ENCODE assay signal across 31 cellular contexts in genomic region chr2:26726229-26726628, GRCh38. TPM values are rescaled to one million over a fixed set of nuclear protein-coding genes. Genes with fewer than 3 reads are reported as not detected.
"Had no signal": no experiment of that assay in that cellular context is flagged by ENCODE, and none has a peak within 500 bp of the region (broad histone marks: within the 10 kb centered on the region; RNA-seq: fewer than 3 reads in every experiment).

No MANE protein-coding gene starts in this region.

- H3K4me1 ChIP-seq: foreskin keratinocyte had no signal

- H3K4me3 ChIP-seq: ascending aorta, breast epithelium, cardiac muscle cell, colonic mucosa, dorsolateral prefrontal cortex, esophagus muscularis mucosa, gastroesophageal sphincter had no signal

- H3K36me3 ChIP-seq: ascending aorta, breast epithelium, cardiac muscle cell, colonic mucosa had no signal

- H3K27ac ChIP-seq: breast epithelium, cardiac muscle cell, colonic mucosa, dorsolateral prefrontal cortex, foreskin keratinocyte, WERI-Rb-1 had no signal

- H3K9me3 ChIP-seq: ascending aorta, breast epithelium, colonic mucosa, esophagus muscularis mucosa, gastroesophageal sphincter had no signal

- DNase-seq: activated B cell treated with CpG ODN at 0.5 μM for 24 hours; activated CD4-positive, alpha-beta T cell treated with anti-CD3 and anti-CD28 coated beads for 48 hours; activated CD4-positive, alpha-beta T cell treated with anti-CD3 and anti-CD28 coated beads, Interleukin-2, amount 50 U/mL, for 1 hour; activated CD4-positive, alpha-beta T cell treated with anti-CD3 and anti-CD28 coated beads, Interleukin-2, amount 50 U/mL, for 48 hours; activated CD8-positive, alpha-beta memory T cell treated with anti-CD3 and anti-CD28 coated beads for 24 hours; activated CD8-positive, alpha-beta T cell treated with anti-CD3 and anti-CD28 coated beads for 36 hours; activated effector memory CD4-positive, alpha-beta T cell treated with Interleukin-2 at 50 U/mL for 16 hours; activated gamma-delta T cell treated with Interleukin-2 at 50 U/mL for 16 hours; activated naive CD4-positive, alpha-beta T cell treated with anti-CD3 and anti-CD28 coated beads, Interleukin-2, amount 50 U/mL, for 16 hours; activated naive CD4-positive, alpha-beta T cell treated with Interleukin-2 at 50 U/mL for 16 hours; activated naive CD8-positive, alpha-beta T cell treated with anti-CD3 and anti-CD28 coated beads, Interleukin-2, amount 50 U/mL, for 24 hours; activated T-cell treated with anti-CD3 and anti-CD28 coated beads, Interleukin-2, amount 50 U/mL, for 4 hours; central memory CD4-positive, alpha-beta T cell; cerebellar nuclear complex; colonic mucosa; dorsolateral prefrontal cortex; effector memory CD4-positive, alpha-beta T cell; erythroblast; foreskin keratinocyte; head of caudate nucleus; T-helper 1 cell; T-helper 17 cell; T1000; WERI-Rb-1 had no signal

- H3K27me3 ChIP-seq: ascending aorta, breast epithelium, cardiac muscle cell, colonic mucosa, esophagus muscularis mucosa, gastroesophageal sphincter had no signal

- ATAC-seq: activated CD4-positive, CD25-positive, alpha-beta regulatory T cell treated with anti-CD3 and anti-CD28 coated beads, Interleukin-2, amount 50 U/mL, for 24 hours; activated CD8-positive, alpha-beta T cell treated with anti-CD3 and anti-CD28 coated beads for 36 hours; activated naive CD8-positive, alpha-beta T cell treated with anti-CD3 and anti-CD28 coated beads, Interleukin-2, amount 50 U/mL, for 24 hours; activated T-cell treated with anti-CD3 and anti-CD28 coated beads, Interleukin-2, amount 50 U/mL, for 4 hours; activated T-helper 17 cell treated with anti-CD3 and anti-CD28 coated beads, Interleukin-2, amount 50 U/mL, for 72 hours; foreskin keratinocyte; gastroesophageal sphincter; T-helper 17 cell had no signal

RNA-seq across cellular contexts. Expression of gene KCNK3, which starts 33.7 kb away (rescaled TPM):
- total RNA-seq: activated B cell treated with CpG ODN at 0.5 μM for 24 hours; activated CD8-positive, alpha-beta T cell treated with anti-CD3 and anti-CD28 coated beads for 36 hours; activated T-helper 17 cell treated with anti-CD3 and anti-CD28 coated beads, Interleukin-2, amount 50 U/mL, for 72 hours; foreskin keratinocyte; T-helper 17 cell had no signal
- polyA plus RNA-seq: foreskin keratinocyte had no signal

RNA-seq across cellular contexts. Expression of gene CENPA, which starts 59.6 kb away (rescaled TPM):
- total RNA-seq: ascending aorta, gastroesophageal sphincter had no signal
